In the genomic region with DNA sequence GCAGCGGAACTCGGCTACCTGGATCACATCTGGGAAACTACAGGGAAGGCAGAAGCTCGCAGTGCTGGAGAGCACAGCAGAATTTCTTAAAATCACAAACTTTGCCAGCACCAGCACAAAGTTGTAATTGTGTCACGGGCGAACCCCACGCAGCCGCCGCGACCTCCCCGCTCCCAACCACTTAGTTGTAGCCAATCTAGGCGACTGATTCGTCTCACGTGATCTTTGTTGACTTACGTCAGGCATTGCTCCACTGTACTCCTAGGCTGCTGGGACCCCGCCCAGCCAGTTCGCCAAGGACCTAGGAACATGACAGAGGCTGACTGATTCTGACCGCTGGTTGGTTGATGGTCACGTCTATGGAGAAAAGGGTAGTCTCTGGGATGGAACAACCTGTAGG, we compare ENCODE assay signal across 10 cellular contexts. TPM values are rescaled to one million over a fixed set of nuclear protein-coding genes. Genes with fewer than 3 reads are reported as not detected.
DNase-seq lines count a peak whose midpoint lies in the region; ATAC-seq and TF ChIP-seq lines count a peak whose summit lies in the region.
"Had no signal": no experiment of that assay in that cellular context is flagged by ENCODE, and none has a peak within 500 bp of the region (broad histone marks: within the 10 kb centered on the region; RNA-seq: fewer than 3 reads in every experiment).

A gene (minus strand): TSS at position 206 of the 400 bp plus-strand sequence. CDS start 368 bp downstream, outside the sequence.

- H3K27me3 Mint-ChIP-seq in activated CD4-positive, alpha-beta T cell treated with anti-CD3 and anti-CD28 coated beads, Interleukin-2, amount 10 ng/mL, durations not matched to agents 7 days and 5 days, result no peaks in the 10 kb centered on the region
- H3K27me3 Mint-ChIP-seq: naive B cell had no signal

- H3K27ac ChIP-seq in gastroesophageal sphincter, result peak within 1 kb of the TSS in 2 of 4 donors; percentile 90 to 91

- H3K4me1 Mint-ChIP-seq in activated CD4-positive, alpha-beta T cell treated with anti-CD3 and anti-CD28 coated beads, Interleukin-2, amount 10 ng/mL, durations not matched to agents 7 days and 5 days, result peaks cover 21% of the 10 kb centered on the region

- ATAC-seq in GM18498 (IDR thresholded peaks at IDR 0.05; ENCODE audit: unreplicated experiment) (peak; percentile 93), gastroesophageal sphincter (no peak), GM19351 (IDR thresholded peaks at IDR 0.05; ENCODE audit: unreplicated experiment) (no peak), GM18520 (IDR thresholded peaks at IDR 0.05; ENCODE audit: unreplicated experiment) (no peak), GM19463 (IDR thresholded peaks at IDR 0.05; ENCODE audit: unreplicated experiment) (no peak)
- ATAC-seq: K562 had no signal

- H3K9me3 ChIP-seq in gastroesophageal sphincter, result no peaks in the 10 kb centered on the region

- POLR2A ChIA-PET in activated CD4-positive, alpha-beta T cell treated with anti-CD3 and anti-CD28 coated beads, Interleukin-2, amount 10 ng/mL, durations not matched to agents 7 days and 5 days (lab: Charles Lee), result no interaction called here

- H3K4me1 ChIP-seq in gastroesophageal sphincter, result peaks cover 0 to 25% (median 0%) of the 10 kb centered on the region in 3 donors

- no peak for TF ChIP-seq EP300 in gastroesophageal sphincter (IDR thresholded peaks at IDR 0.05)

- H3K36me3 Mint-ChIP-seq in activated CD4-positive, alpha-beta T cell treated with anti-CD3 and anti-CD28 coated beads, Interleukin-2, amount 10 ng/mL, durations not matched to agents 7 days and 5 days (ENCODE audit: low read depth), result peaks cover 20% of the 10 kb centered on the region
- H3K36me3 Mint-ChIP-seq: naive B cell had no signal

- DNase-seq in HS-27A (ENCODE audit: low read depth), result peak; percentile 43
- peak; percentile 83 for DNase-seq in activated CD4-positive, alpha-beta T cell treated with anti-CD3 and anti-CD28 coated beads, Interleukin-2, amount 10 ng/mL, durations not matched to agents 7 days and 5 days
- DNase-seq in stimulated activated CD4-positive, alpha-beta T cell treated with anti-CD3 and anti-CD28 coated beads, Interleukin-15, amount 100 ng/mL, for 24 hours, result peak; percentile 80
- DNase-seq: naive B cell had no signal

- H3K4me3 ChIP-seq in gastroesophageal sphincter, result peak within 1 kb of the TSS; percentile 67 to 92
- H3K4me3 ChIP-seq: K562 had no signal

- no CpG with 5 or more reads among the region's 18 CpGs for WGBS in gastroesophageal sphincter (ENCODE audit: low coverage in 1 of 2), 2 donors

- TF ChIP-seq CTCF in gastroesophageal sphincter (IDR thresholded peaks at IDR 0.05), result no peak

- no peaks in the 10 kb centered on the region for H3K9me3 Mint-ChIP-seq in activated CD4-positive, alpha-beta T cell treated with anti-CD3 and anti-CD28 coated beads, Interleukin-2, amount 10 ng/mL, durations not matched to agents 7 days and 5 days

- CTCF ChIA-PET in activated CD4-positive, alpha-beta T cell treated with anti-CD3 and anti-CD28 coated beads, Interleukin-2, amount 10 ng/mL, durations not matched to agents 7 days and 5 days (lab: Charles Lee), result no interaction called here

- H3K27ac Mint-ChIP-seq in activated CD4-positive, alpha-beta T cell treated with anti-CD3 and anti-CD28 coated beads, Interleukin-2, amount 10 ng/mL, durations not matched to agents 7 days and 5 days, result peak within 1 kb of the TSS; percentile 99

- no peaks in the 10 kb centered on the region for H3K36me3 ChIP-seq in gastroesophageal sphincter

- peak in 1 of 2 donors; percentile 70 for TF ChIP-seq POLR2A in gastroesophageal sphincter (IDR thresholded peaks at IDR 0.05)

- no peaks in the 10 kb centered on the region for H3K27me3 ChIP-seq in gastroesophageal sphincter

- H3K4me3 Mint-ChIP-seq in activated CD4-positive, alpha-beta T cell treated with anti-CD3 and anti-CD28 coated beads, Interleukin-2, amount 10 ng/mL, durations not matched to agents 7 days and 5 days, result peak within 1 kb of the TSS; percentile 90

RNA-seq across cellular contexts. Expression of the gene that starts here (rescaled TPM):
- total RNA-seq in activated CD4-positive, alpha-beta T cell treated with anti-CD3 and anti-CD28 coated beads, Interleukin-2, amount 10 ng/mL, durations not matched to agents 7 days and 5 days, result 10 to 100 TPM; 28.2 to 28.4 TPM
- 10 to 100 TPM in 2 of 4 donors, under 1 TPM in 1, not detected in 1; 0.07 to 58.7 (median 27.1) TPM for total RNA-seq in gastroesophageal sphincter
